ENCODE assay signal across 11 cellular contexts in the genomic region with DNA sequence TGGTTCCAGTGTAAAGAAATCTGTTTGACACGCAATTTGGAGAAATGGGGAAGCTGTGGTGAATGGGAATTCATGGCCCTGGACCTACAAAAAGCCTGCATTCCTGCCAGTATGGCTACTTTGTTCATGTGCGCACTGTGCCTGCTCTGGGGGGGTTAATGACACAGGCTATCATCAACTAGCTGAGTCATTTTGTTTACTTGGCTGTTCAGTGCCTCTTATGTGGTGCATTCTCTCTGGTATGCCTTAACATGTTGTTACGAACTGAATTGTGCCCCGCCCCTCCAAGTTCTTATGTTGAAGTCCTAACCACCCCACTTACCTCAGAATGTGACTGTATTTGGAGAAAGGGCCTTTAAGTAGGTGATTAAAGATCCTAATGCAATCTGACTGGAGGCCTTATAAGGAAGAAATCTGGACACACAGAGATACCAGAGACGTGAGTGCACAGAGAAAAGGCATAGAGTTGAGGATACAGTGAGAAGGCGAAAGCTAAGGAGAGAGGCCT. TPM values are rescaled to one million over a fixed set of nuclear protein-coding genes. Genes with fewer than 3 reads are reported as not detected.
A peak's percentile ranks its signal among the peaks of the same experiment; 100 is the strongest.
DNase-seq lines count a peak whose midpoint lies in the region; FAIRE-seq lines count a peak whose summit lies in the region.
"Had no signal": no experiment of that assay in that cellular context is flagged by ENCODE, and none has a peak within 500 bp of the region (broad histone marks: within the 10 kb centered on the region; RNA-seq: fewer than 3 reads in every experiment).

No MANE protein-coding gene starts in this region.

- FAIRE-seq in urothelium cell line (lab: Jason Lieb, UNC) = no peak
- FAIRE-seq: GM12878, H1 had no signal

- DNase-seq in NOMO-1 (lab: John Stamatoyannopoulos, UW; ENCODE audit: unreplicated experiment in 2 of 2) (peak; percentile 35 to 40), NOMO-1 treated with dmso at 0.1 percent for 144 hours (lab: John Stamatoyannopoulos, UW; ENCODE audit: unreplicated experiment) (no peak), NCI-H774 (lab: John Stamatoyannopoulos, UW) (peak; percentile 48), fibroblast of peridontal ligament (ENCODE audit: extremely low read depth) (peak; percentile 76), urothelium cell line (ENCODE audit: low spot score) (peak; percentile 48), cerebellar nuclear complex (lab: John Stamatoyannopoulos, UW) (no peak), ureter (ENCODE audit: low spot score) (no peak)
- no peak for DNase-seq in activated CD4-positive, alpha-beta T cell treated with anti-CD3 and anti-CD28 coated beads for 48 hours
- DNase-seq: T-cell had no signal

RNA-seq across cellular contexts. Expression of a gene that starts 20.4 kb away (rescaled TPM):
- 47.0 TPM for total RNA-seq in ureter

RNA-seq across cellular contexts. Expression of a gene that starts 31.9 kb away (rescaled TPM):
- total RNA-seq in ureter = 31.6 TPM

Comparison
In these comparisons a context has a peak if more than half of its experiments do, and no peak if none do; other contexts are left out.
1. DNase-seq: peak in NOMO-1 (2 of 2), NCI-H774 (single experiment), fibroblast of peridontal ligament (single experiment) and urothelium cell line (single experiment); none in NOMO-1 treated with dmso at 0.1 percent for 144 hours (single experiment), cerebellar nuclear complex (0 of 2), ureter (single experiment) and activated CD4-positive, alpha-beta T cell treated with anti-CD3 and anti-CD28 coated beads for 48 hours (single experiment).